Comparison of ENCODE assay signal across 11 cellular contexts in the genomic region with DNA sequence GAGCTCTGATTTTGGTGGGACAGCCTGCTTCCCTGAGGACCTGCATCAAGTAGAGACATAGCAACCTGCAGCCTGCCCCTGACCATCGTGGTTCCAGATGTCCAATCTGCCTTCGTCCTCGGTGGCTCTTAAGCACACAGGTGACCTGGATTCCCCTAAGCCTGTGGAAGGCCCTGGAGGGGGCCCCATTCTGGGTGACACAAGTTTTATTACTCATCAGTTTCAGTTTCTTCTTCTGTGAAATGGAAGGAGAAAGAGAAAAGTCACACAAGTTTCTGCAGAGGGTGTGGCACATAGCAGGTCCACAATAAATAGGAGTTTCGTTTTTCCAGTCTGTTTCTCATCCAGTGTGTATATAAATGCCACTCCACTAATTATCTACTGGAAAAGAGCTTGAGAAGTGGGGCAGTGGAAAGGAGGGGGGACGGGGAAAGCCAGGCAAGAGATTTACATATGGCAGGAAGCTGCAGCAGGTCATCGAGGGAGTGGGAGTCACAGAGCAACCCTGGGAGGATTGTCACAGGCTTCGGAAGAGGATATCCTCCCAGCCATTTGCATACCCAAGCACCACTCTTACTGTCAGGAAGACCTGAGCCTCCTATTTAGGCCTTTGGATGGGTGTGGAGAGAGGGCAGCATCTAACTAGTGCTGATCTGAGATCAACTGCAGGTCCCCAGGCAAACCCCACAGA. TPM values are rescaled to one million over a fixed set of nuclear protein-coding genes. Genes with fewer than 3 reads are reported as not detected.
A peak's percentile ranks its signal among the peaks of the same experiment; 100 is the strongest.
DNase-seq lines count a peak whose midpoint lies in the region; ATAC-seq and TF ChIP-seq lines count a peak whose summit lies in the region.
"Had no signal": no experiment of that assay in that cellular context is flagged by ENCODE, and none has a peak within 500 bp of the region (broad histone marks: within the 10 kb centered on the region; RNA-seq: fewer than 3 reads in every experiment).

No MANE protein-coding gene starts in this region.

- H3K27me3 Mint-ChIP-seq in immature natural killer cell (ENCODE audit: low read depth in 3 of 3): peaks cover 0 to 2% (median 1%) of the 10 kb centered on the region in 3 donors

- H3K9me2 ChIP-seq in MM.1S (replicated peaks; ENCODE audit: insufficient read depth, low read length): no peaks in the 10 kb centered on the region

- peaks cover 19 to 25% of the 10 kb centered on the region in 2 donors for H3K4me1 Mint-ChIP-seq in immature natural killer cell

- peak; percentile 39 for TF ChIP-seq POLR2A in GM15510 (IDR thresholded peaks at IDR 0.05; ENCODE audit: borderline replicate concordance, extremely low read depth, insufficient read length)
- no peak for TF ChIP-seq POLR2A in Peyer's patch (IDR thresholded peaks at IDR 0.05)
- TF ChIP-seq POLR2A in erythroblast (IDR thresholded peaks at IDR 0.05; ENCODE audit: low read length): no peak

- H3K36me3 ChIP-seq in MM.1S (replicated peaks; ENCODE audit: insufficient read depth, low read length) (no peaks in the 10 kb centered on the region), Peyer's patch (no peaks in the 10 kb centered on the region)
- H3K36me3 ChIP-seq: left lung had no signal

- H3K4me1 ChIP-seq in MM.1S (ENCODE audit: low read length) (peaks cover 38% of the 10 kb centered on the region), Peyer's patch (peaks cover 5 to 47% (median 11%) of the 10 kb centered on the region in 4 donors)

- H3K27ac ChIP-seq in MM.1S (ENCODE audit: low read length) (peak overlapping the region; percentile 18; the same call in 1 of the 2 replicates), Peyer's patch (peak overlapping the region in 2 of 4 donors; percentile 13 to 78)
- H3K27ac ChIP-seq: HL-60, left lung had no signal

- peak overlapping the region; percentile 80 for H3K4me2 ChIP-seq in MM.1S (ENCODE audit: low read depth, low read length)

- no peaks in the 10 kb centered on the region for H3K36me3 Mint-ChIP-seq in immature natural killer cell

- TF ChIP-seq CTCF in MM.1S (IDR thresholded peaks at IDR 0.05; ENCODE audit: low read length) (no peak), Peyer's patch (IDR thresholded peaks at IDR 0.05) (no peak)

- H3K9me3 ChIP-seq in MM.1S (replicated peaks; ENCODE audit: insufficient read depth, low read length) (no peaks in the 10 kb centered on the region), Peyer's patch (peaks cover 0 to 3% (median 0%) of the 10 kb centered on the region in 4 donors)
- H3K9me3 ChIP-seq: left lung had no signal

- ATAC-seq in GM19455 (IDR thresholded peaks at IDR 0.05; ENCODE audit: unreplicated experiment): peak; percentile 38
- ATAC-seq: left lung had no signal

- peak overlapping the region in 1 of 6 donors; percentile 21 for H3K27ac Mint-ChIP-seq in immature natural killer cell

- no peaks in the 10 kb centered on the region for H4K20me1 ChIP-seq in MM.1S (ENCODE audit: insufficient read depth, low read length)

- H3K9ac ChIP-seq in MM.1S (ENCODE audit: low read length): no peak overlapping the region

- peaks cover 4% of the 10 kb centered on the region; the same call in 1 of the 2 replicates for H3F3A ChIP-seq in MM.1S (ENCODE audit: insufficient read depth, low read length)

- peak; percentile 57 for DNase-seq in MM.1S
- DNase-seq in left kidney (ENCODE audit: low read depth, low spot score): peak; percentile 18
- DNase-seq in immature natural killer cell: no peak
- DNase-seq in HPDE6-E6E7 (ENCODE audit: extremely low spot score): no peak
- DNase-seq in Peyer's patch: no peak
- no peak for DNase-seq in erythroblast (lab: John Stamatoyannopoulos, UW)
- DNase-seq: left lung, NCI-H524 treated with DMSO at 0.1 percent for 48 hours had no signal

- no peak overlapping the region for H3K4me3 Mint-ChIP-seq in immature natural killer cell

- H3K4me3 ChIP-seq in MM.1S (ENCODE audit: low read length) (peak overlapping the region; percentile 27; the same call in 1 of the 2 replicates), Peyer's patch (no peak overlapping the region)
- H3K4me3 ChIP-seq: left lung had no signal

- H3K27me3 ChIP-seq in MM.1S (replicated peaks; ENCODE audit: insufficient read depth, low read length) (no peaks in the 10 kb centered on the region), Peyer's patch (no peaks in the 10 kb centered on the region)
- H3K27me3 ChIP-seq: left lung had no signal

- H2AFZ ChIP-seq in MM.1S (ENCODE audit: low read length): peak overlapping the region; percentile 65

- no peaks in the 10 kb centered on the region for H3K79me2 ChIP-seq in MM.1S (ENCODE audit: low read length)

- H3K9me3 Mint-ChIP-seq in immature natural killer cell: no peaks in the 10 kb centered on the region

RNA-seq across cellular contexts. Expression of gene NOS2, which starts 10.0 kb away (rescaled TPM):
- not detected for polyA plus RNA-seq in immature natural killer cell
- total RNA-seq in Peyer's patch: 10 to 100 TPM in 1 of 4 donors, 1 to 10 TPM in 3; 6.7 to 16.5 (median 7.7) TPM

Comparison
In these comparisons a context has a peak if more than half of its experiments do, and no peak if none do; other contexts are left out.
1. DNase-seq: peak in MM.1S (single experiment) and left kidney (single experiment); none in immature natural killer cell (0 of 3), HPDE6-E6E7 (single experiment), Peyer's patch (0 of 3) and erythroblast (0 of 2).